In the genomic region with DNA sequence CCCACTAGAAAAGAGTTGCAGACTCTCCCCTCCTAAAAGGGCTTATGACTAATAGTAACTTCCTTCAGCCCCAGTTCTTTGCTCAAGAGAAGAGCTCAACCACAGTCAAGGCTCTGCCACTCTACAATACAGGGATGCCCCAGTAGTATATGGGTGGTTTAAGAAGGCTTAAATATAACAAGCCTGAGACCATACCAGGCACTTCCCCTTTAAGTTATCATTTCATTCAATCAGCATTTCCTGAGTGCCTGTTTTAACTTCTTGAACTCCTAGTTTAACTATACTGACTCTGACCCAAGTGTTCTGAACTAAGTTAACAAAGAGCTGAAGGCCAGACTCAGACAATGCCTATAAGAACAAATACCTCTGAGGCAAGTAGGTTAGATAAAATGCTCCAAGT, we compare ENCODE assay signal across 11 cellular contexts. TPM values are rescaled to one million over a fixed set of nuclear protein-coding genes. Genes with fewer than 3 reads are reported as not detected.
DNase-seq lines count a peak whose midpoint lies in the region; FAIRE-seq and TF ChIP-seq lines count a peak whose summit lies in the region.
"Had no signal": no experiment of that assay in that cellular context is flagged by ENCODE, and none has a peak within 500 bp of the region (broad histone marks: within the 10 kb centered on the region; RNA-seq: fewer than 3 reads in every experiment).

No MANE protein-coding gene starts in this region.

- peak overlapping the region; percentile 10 for H3K27ac ChIP-seq in A673 (ENCODE audit: low read depth, low read length, poor library complexity, severe bottlenecking)
- peak overlapping the region; percentile 69 for H3K27ac ChIP-seq in effector memory CD4-positive, alpha-beta T cell (ENCODE audit: insufficient read depth, low read length, poor library complexity, severe bottlenecking)
- no peak overlapping the region for H3K27ac ChIP-seq in tibial nerve
- H3K27ac ChIP-seq in kidney (ENCODE audit: low read depth in 2 of 2, low read length in 2 of 2): no peak overlapping the region

- intact Hi-C loops in A673 (cut with micrococcal nuclease; ENCODE audit: unreplicated experiment): loop anchor here (5.0 kb wide), 1 partner anchor 128 kb away; a partner anchor contains a TSS
- intact Hi-C loops in kidney (cut with DNase I): no loop called here

- no peak for TF ChIP-seq POLR2A in tibial nerve (IDR thresholded peaks at IDR 0.05)

- H3K4me3 ChIP-seq in A673 (ENCODE audit: low read depth, low read length, poor library complexity, severe bottlenecking) (no peak overlapping the region), tibial nerve (no peak overlapping the region), kidney (ENCODE audit: low read length in 2 of 2) (no peak overlapping the region)
- no peak overlapping the region for H3K4me3 ChIP-seq in effector memory CD4-positive, alpha-beta T cell (ENCODE audit: insufficient read depth, low read depth, low read length, poor library complexity, severe bottlenecking)

- H3K4me3 Mint-ChIP-seq in HFFc6: no peak overlapping the region
- peak overlapping the region; percentile 75 for H3K4me3 Mint-ChIP-seq in T-helper 2 cell treated with Interferon-gamma antibody and Interleukin-4, amounts not matched to agents 5 μg/mL and 100 μg/mL, for 36 hours

- TF ChIP-seq EP300 in tibial nerve (IDR thresholded peaks at IDR 0.05): no peak

- H3K36me3 Mint-ChIP-seq in HFFc6 (ENCODE audit: low read depth): peaks cover 7% of the 10 kb centered on the region; the same call in 1 of the 2 replicates
- H3K36me3 Mint-ChIP-seq in T-helper 2 cell treated with Interferon-gamma antibody and Interleukin-4, amounts not matched to agents 5 μg/mL and 100 μg/mL, for 36 hours (ENCODE audit: low read depth): peaks cover 53% of the 10 kb centered on the region

- H3K27me3 Mint-ChIP-seq in HFFc6 (ENCODE audit: insufficient read depth): no peaks in the 10 kb centered on the region; the same call in 1 of the 2 replicates
- no peaks in the 10 kb centered on the region for H3K27me3 Mint-ChIP-seq in T-helper 2 cell treated with Interferon-gamma antibody and Interleukin-4, amounts not matched to agents 5 μg/mL and 100 μg/mL, for 36 hours (ENCODE audit: low read depth)

- TF ChIP-seq CTCF in A673 (conservative IDR thresholded peaks at IDR 0.05; ENCODE audit: low read depth, low read length): no peak
- no peak for TF ChIP-seq CTCF in HFFc6 (IDR thresholded peaks at IDR 0.05)
- no peak for TF ChIP-seq CTCF in tibial nerve (IDR thresholded peaks at IDR 0.05)
- no peak for TF ChIP-seq CTCF in kidney (IDR thresholded peaks at IDR 0.05; ENCODE audit: borderline replicate concordance, extremely low read depth, insufficient read depth)

- H3K36me3 ChIP-seq in A673 (ENCODE audit: insufficient read depth, low read length, poor library complexity, severe bottlenecking): peaks cover 45% of the 10 kb centered on the region
- no peaks in the 10 kb centered on the region for H3K36me3 ChIP-seq in effector memory CD4-positive, alpha-beta T cell (ENCODE audit: control insufficient read depth, insufficient read depth, low read length)
- H3K36me3 ChIP-seq in tibial nerve: peaks cover 0 to 63% (median 3%) of the 10 kb centered on the region in 3 donors
- peaks cover 7 to 9% of the 10 kb centered on the region in 2 donors for H3K36me3 ChIP-seq in kidney (ENCODE audit: control insufficient read depth in 1 of 2, insufficient read depth in 2 of 2, low read length in 2 of 2)

- no TSS peak for BruUV-seq in A673 (replicated peaks; lab: Mats Ljungman, UMichigan)

- peaks cover 39% of the 10 kb centered on the region for H3K4me1 Mint-ChIP-seq in HFFc6 (ENCODE audit: low read depth)
- peaks cover 44% of the 10 kb centered on the region for H3K4me1 Mint-ChIP-seq in T-helper 2 cell treated with Interferon-gamma antibody and Interleukin-4, amounts not matched to agents 5 μg/mL and 100 μg/mL, for 36 hours (ENCODE audit: low read depth)

- DNase-seq in A673 (ENCODE audit: low spot score) (no peak), HFFc6 (no peak), tibial nerve (ENCODE audit: low spot score in 2 of 2) (no peak), COLO829 (ENCODE audit: low spot score) (no peak), NCI-H146 treated with DMSO at 0.1 percent for 48 hours (lab: John Stamatoyannopoulos, UW; ENCODE audit: unreplicated experiment) (no peak), kidney (no peak)
- peak; percentile 26 for DNase-seq in T-helper 2 cell treated with Interferon-gamma antibody and Interleukin-4, amounts not matched to agents 5 μg/mL and 100 μg/mL, for 36 hours (ENCODE audit: low spot score)
- peak; percentile 16 to 31 (median 18) for DNase-seq in effector memory CD4-positive, alpha-beta T cell
- DNase-seq: Caco-2, mammary epithelial cell, substantia nigra had no signal

- H3K9me3 ChIP-seq in A673 (ENCODE audit: low read depth, low read length, poor library complexity, severe bottlenecking): no peaks in the 10 kb centered on the region
- H3K9me3 ChIP-seq in effector memory CD4-positive, alpha-beta T cell (ENCODE audit: control insufficient read depth, low read length): no peaks in the 10 kb centered on the region
- no peaks in the 10 kb centered on the region for H3K9me3 ChIP-seq in tibial nerve
- no peaks in the 10 kb centered on the region for H3K9me3 ChIP-seq in kidney (ENCODE audit: control insufficient read depth in 1 of 2, low read length in 2 of 2)
- H3K9me3 ChIP-seq: Caco-2 had no signal

- peak overlapping the region; percentile 16; the same call in 1 of the 2 replicates for H3K27ac Mint-ChIP-seq in HFFc6
- peak overlapping the region; percentile 94 for H3K27ac Mint-ChIP-seq in T-helper 2 cell treated with Interferon-gamma antibody and Interleukin-4, amounts not matched to agents 5 μg/mL and 100 μg/mL, for 36 hours

- POLR2A ChIA-PET in A673 (lab: Charles Lee; ENCODE audit: low non-redundant PET): no interaction called here

- no peaks in the 10 kb centered on the region for H3K27me3 ChIP-seq in A673 (replicated peaks; ENCODE audit: insufficient read depth, low read depth, low read length, poor library complexity)
- H3K27me3 ChIP-seq in effector memory CD4-positive, alpha-beta T cell (replicated peaks; ENCODE audit: control insufficient read depth, insufficient read depth, low read length, poor library complexity, severe bottlenecking): no peaks in the 10 kb centered on the region
- no peaks in the 10 kb centered on the region for H3K27me3 ChIP-seq in tibial nerve

- H3K9me3 Mint-ChIP-seq in HFFc6: no peaks in the 10 kb centered on the region
- no peaks in the 10 kb centered on the region for H3K9me3 Mint-ChIP-seq in T-helper 2 cell treated with Interferon-gamma antibody and Interleukin-4, amounts not matched to agents 5 μg/mL and 100 μg/mL, for 36 hours

- H3K9ac ChIP-seq in kidney (ENCODE audit: low read length in 2 of 2): no peak overlapping the region

- H3K4me1 ChIP-seq in A673 (ENCODE audit: insufficient read depth, low read length, poor library complexity, severe bottlenecking) (peaks cover 29% of the 10 kb centered on the region), tibial nerve (no peaks in the 10 kb centered on the region), kidney (ENCODE audit: control insufficient read depth in 1 of 2, insufficient read depth in 1 of 2, low read depth in 1 of 2, low read length in 2 of 2) (no peaks in the 10 kb centered on the region)
- peaks cover 22% of the 10 kb centered on the region for H3K4me1 ChIP-seq in effector memory CD4-positive, alpha-beta T cell (ENCODE audit: control insufficient read depth, insufficient read depth, low read length, poor library complexity, severe bottlenecking)
- H3K4me1 ChIP-seq: Caco-2 had no signal

- CTCF ChIA-PET in A673 (lab: Charles Lee): no interaction called here

- no peak for FAIRE-seq in kidney (lab: Jason Lieb, UNC)

RNA-seq across cellular contexts. Expression of a gene that starts 19.8 kb away (rescaled TPM):
- total RNA-seq in A673 (2021) (83.2 and 95.7 TPM in 2 replicates), tibial nerve (10 to 100 TPM; 10.0 to 21.4 (median 14.4) TPM), kidney (46.7 TPM)
- 10 to 100 TPM; 27.7 to 33.0 (median 31.3) TPM for total RNA-seq in HFFc6 (2021; fragmentation: NEBNext Ultra II Directional; extraction: Animal tissue kit (Norgen Biotek cat#: 25700))
- 19.0 TPM for polyA plus RNA-seq in kidney (ENCODE audit: insufficient read depth, low read depth, low replicate concordance)

RNA-seq across cellular contexts. Expression of a gene that starts 20.0 kb away (rescaled TPM):
- 50.4 and 54.0 TPM in 2 replicates for total RNA-seq in A673 (2021)
- total RNA-seq in HFFc6 (2021; fragmentation: NEBNext Ultra II Directional; extraction: Animal tissue kit (Norgen Biotek cat#: 25700)): 1 to 10 TPM; 3.1 to 8.3 (median 6.7) TPM
- total RNA-seq in tibial nerve: under 1 TPM; 0.22 to 0.84 (median 0.35) TPM
- total RNA-seq in kidney: 0.50 TPM
- 0.37 TPM for polyA plus RNA-seq in kidney (ENCODE audit: insufficient read depth, low read depth, low replicate concordance)

RNA-seq across cellular contexts. Expression of a gene that starts 58.2 kb away (rescaled TPM):
- 30.9 and 34.7 TPM in 2 replicates for total RNA-seq in A673 (2021)
- 10 to 100 TPM; 27.3 to 35.5 (median 31.3) TPM for total RNA-seq in HFFc6 (2021; fragmentation: NEBNext Ultra II Directional; extraction: Animal tissue kit (Norgen Biotek cat#: 25700))
- 10 to 100 TPM; 44.0 to 63.5 (median 57.1) TPM for total RNA-seq in tibial nerve
- total RNA-seq in kidney: 42.5 TPM
- 26.9 TPM for polyA plus RNA-seq in kidney (ENCODE audit: insufficient read depth, low read depth, low replicate concordance)

Comparison
In these comparisons a context has a peak if more than half of its experiments do, and no peak if none do; other contexts are left out.
1. DNase-seq: peak in T-helper 2 cell treated with Interferon-gamma antibody and Interleukin-4, amounts not matched to agents 5 μg/mL and 100 μg/mL, for 36 hours (single experiment) and effector memory CD4-positive, alpha-beta T cell (3 of 3); none in A673 (single experiment), HFFc6 (single experiment), tibial nerve (0 of 2), COLO829 (single experiment), NCI-H146 treated with DMSO at 0.1 percent for 48 hours (single experiment) and kidney (single experiment).
2. H3K27ac ChIP-seq: peak in A673 (single experiment) and effector memory CD4-positive, alpha-beta T cell (single experiment); none in tibial nerve (0 of 4) and kidney (0 of 2).